In genomic region chr17:77476920-77477805, GRCh38 we compare ENCODE assay signal across 7 cellular contexts.
DNase-seq lines count a peak whose midpoint lies in the region; ATAC-seq and TF ChIP-seq lines count a peak whose summit lies in the region.

No MANE protein-coding gene starts in this region.

- H2BK120ac ChIP-seq in trophoblast cell (ENCODE audit: insufficient read depth, low read length, poor library complexity) = peak overlapping the region; percentile 21

- peaks cover 60 to 63% of the 10 kb centered on the region in 2 experiments for H3K4me1 ChIP-seq in trophoblast cell (ENCODE audit: control insufficient read depth in 1 of 2, insufficient read depth in 2 of 2, low read length in 2 of 2)

- peak overlapping the region; percentile 30 for H3K18ac ChIP-seq in trophoblast cell (ENCODE audit: low read length)

- no peak overlapping the region for H2AK5ac ChIP-seq in trophoblast cell (ENCODE audit: low read length)

- no peak overlapping the region for H4K12ac ChIP-seq in trophoblast cell (ENCODE audit: low read depth, low read length)

- H3K4me3 ChIP-seq in foreskin fibroblast (ENCODE audit: low read depth in 1 of 2, low read length in 2 of 2) (peak overlapping the region; percentile 8 to 26), trophoblast cell (ENCODE audit: low read depth, low read length) (no peak overlapping the region)

- H3K9ac ChIP-seq in trophoblast cell (ENCODE audit: low read length) = no peak overlapping the region

- peak overlapping the region; percentile 6 for H3K14ac ChIP-seq in trophoblast cell (ENCODE audit: low read length)

- H3K27ac ChIP-seq in trophoblast cell (ENCODE audit: low read depth, low read length) = peak overlapping the region; percentile 76

- H2BK12ac ChIP-seq in trophoblast cell (ENCODE audit: low read length) = no peak overlapping the region

- peak overlapping the region; percentile 18 for H4K8ac ChIP-seq in trophoblast cell (ENCODE audit: low read depth, low read length)

- H3K79me2 ChIP-seq in trophoblast cell (ENCODE audit: control insufficient read depth, insufficient read depth, low read length, poor library complexity) = peaks cover 17% of the 10 kb centered on the region

- H3K79me1 ChIP-seq in trophoblast cell (ENCODE audit: low read length) = peaks cover 44% of the 10 kb centered on the region

- H3K4ac ChIP-seq in trophoblast cell (ENCODE audit: low read depth, low read length) = no peak overlapping the region

- no peaks in the 10 kb centered on the region for H3K27me3 ChIP-seq in trophoblast cell (ENCODE audit: insufficient read depth, low read length)

- TF ChIP-seq CTCF in foreskin fibroblast (IDR thresholded peaks at IDR 0.05; ENCODE audit: low read depth, low read length) = no peak

- no peak overlapping the region for H2AFZ ChIP-seq in trophoblast cell (ENCODE audit: insufficient read depth, low read length, poor library complexity)

- no peak for ATAC-seq in HG03196 (IDR thresholded peaks at IDR 0.05; ENCODE audit: unreplicated experiment)
- ATAC-seq in GM21381 (IDR thresholded peaks at IDR 0.05; ENCODE audit: unreplicated experiment) = no peak

- DNase-seq in HuH-7.5 (ENCODE audit: low spot score) (peak; percentile 58), foreskin fibroblast (peak; percentile 99), trophoblast cell (peak; percentile 91 to 97), NK-92 (lab: John Stamatoyannopoulos, UW; ENCODE audit: unreplicated experiment) (no peak)
- DNase-seq in activated T-cell treated with anti-CD3 and anti-CD28 coated beads, Interleukin-2, amount 50 U/mL, for 48 hours = peak; percentile 52 to 60

- peaks cover 8 to 9% of the 10 kb centered on the region in 2 experiments for H3K36me3 ChIP-seq in trophoblast cell (ENCODE audit: control insufficient read depth in 1 of 2, insufficient read depth in 2 of 2, low read length in 2 of 2)

- H3K4me2 ChIP-seq in trophoblast cell (ENCODE audit: low read length) = peak overlapping the region; percentile 45

- no peaks in the 10 kb centered on the region for H3K9me3 ChIP-seq in trophoblast cell (ENCODE audit: insufficient read depth, low read depth, low read length)

- H2BK5ac ChIP-seq in trophoblast cell (ENCODE audit: low read depth, low read length, poor library complexity) = peak overlapping the region; percentile 18

- no CpG with 5 or more reads among the region's 22 CpGs for WGBS in trophoblast cell (ENCODE audit: extremely low coverage, insufficient coverage, insufficient read length)

- peak overlapping the region; percentile 48 for H4K91ac ChIP-seq in trophoblast cell (ENCODE audit: low read depth, low read length)

- no peak overlapping the region for H3K23ac ChIP-seq in trophoblast cell (ENCODE audit: low read length)
